28 cellular contexts compared by ENCODE assay signal in genomic region chr12:34215893-34216285, GRCh38.
"Had no signal": no experiment of that assay in that cellular context is flagged by ENCODE, and none has a peak within 500 bp of the region (broad histone marks: within the 10 kb centered on the region; RNA-seq: fewer than 3 reads in every experiment).

No MANE protein-coding gene starts in this region.

- H3K4me1 ChIP-seq: thyroid gland, upper lobe of right lung, uterus, vagina had no signal

- H3K4me3 Mint-ChIP-seq: stimulated activated effector memory CD8-positive, alpha-beta T cell treated with anti-CD3 and anti-CD28 coated beads, Interleukin-12 subunit alpha, Interleukin-12 subunit beta, amount 100 ng/mL, for 72 hours; stimulated activated memory B cell treated with anti-CD40 and anti-IgM and Interleukin-4, amounts not matched to agents 10 μg/mL and 1 μg/mL and 100 μg/mL, for 72 hours; stimulated activated naive B cell treated with anti-CD40 and anti-IgM and Interleukin-4, amounts not matched to agents 10 μg/mL and 1 μg/mL and 100 μg/mL, for 72 hours; stimulated activated naive CD8-positive, alpha-beta T cell treated with anti-CD3 and anti-CD28 coated beads, Interleukin-15, amount 100 ng/mL, for 72 hours; stimulated activated naive CD8-positive, alpha-beta T cell treated with anti-CD3 and anti-CD28 coated beads, Interleukin-15, Interleukin-2, amounts not matched to agents 100 ng/mL and 50 ng/mL, for 24 hours; type B pancreatic cell had no signal

- H3K9me3 ChIP-seq: suprapubic skin, testis, thoracic aorta, thyroid gland, tibial artery, tibial nerve, transverse colon, upper lobe of left lung, upper lobe of right lung, uterus, vagina had no signal

- H3K36me3 ChIP-seq: stomach, suprapubic skin, thoracic aorta, thyroid gland, tibial artery, tibial nerve, transverse colon, upper lobe of left lung, upper lobe of right lung, uterus, vagina had no signal

- DNase-seq: stimulated activated CD4-positive, alpha-beta T cell treated with anti-CD3 and anti-CD28 coated beads, Interleukin-2, amount 100 ng/mL, for 48 hours; stimulated activated CD4-positive, alpha-beta T cell treated with anti-CD3 and anti-CD28 coated beads, Interleukin-4, amount 100 ng/mL, for 1 hour; stimulated activated CD4-positive, alpha-beta T cell treated with anti-CD3 and anti-CD28 coated beads, Interleukin-4, amount 100 ng/mL, for 24 hours; stimulated activated CD4-positive, alpha-beta T cell treated with anti-CD3 and anti-CD28 coated beads, Interleukin-4, amount 100 ng/mL, for 4 hours; stimulated activated CD8-positive, alpha-beta memory T cell treated with anti-CD3 and anti-CD28 coated beads, Interleukin-4, amount 100 ng/mL, for 48 hours; stimulated activated naive B cell treated with anti-CD40 and anti-IgM and Interleukin-4, amounts not matched to agents 10 μg/mL and 1 μg/mL and 100 μg/mL, for 72 hours; stimulated activated naive CD4-positive, alpha-beta T cell; stimulated activated naive CD4-positive, alpha-beta T cell treated with Interleukin-2 at 50 U/mL for 16 hours; stimulated activated naive CD8-positive, alpha-beta T cell treated with anti-CD3 and anti-CD28 coated beads, Interleukin-15, amount 100 ng/mL, for 72 hours; stimulated activated naive CD8-positive, alpha-beta T cell treated with anti-CD3 and anti-CD28 coated beads, Interleukin-15, Interleukin-2, amounts not matched to agents 100 U/mL and 50 U/mL, for 24 hours; stomach; substantia nigra; testis; thyroid gland; tibial artery; transverse colon; trophoblast cell; upper lobe of left lung; upper lobe of right lung; uterus had no signal

- H3K27ac Mint-ChIP-seq: stimulated activated effector memory CD8-positive, alpha-beta T cell treated with anti-CD3 and anti-CD28 coated beads, Interleukin-12 subunit alpha, Interleukin-12 subunit beta, amount 100 ng/mL, for 72 hours; stimulated activated memory B cell treated with anti-CD40 and anti-IgM and Interleukin-4, amounts not matched to agents 10 μg/mL and 1 μg/mL and 100 μg/mL, for 72 hours; stimulated activated naive B cell treated with anti-CD40 and anti-IgM and Interleukin-4, amounts not matched to agents 10 μg/mL and 1 μg/mL and 100 μg/mL, for 72 hours; stimulated activated naive CD8-positive, alpha-beta T cell treated with anti-CD3 and anti-CD28 coated beads, Interleukin-15, Interleukin-2, amounts not matched to agents 100 ng/mL and 50 ng/mL, for 24 hours; type B pancreatic cell had no signal

- H3K4me3 ChIP-seq: stomach, suprapubic skin, testis, thoracic aorta, thyroid gland, tibial artery, tibial nerve, transverse colon, upper lobe of left lung, upper lobe of right lung, uterus, vagina had no signal

- H3K27ac ChIP-seq: stomach, suprapubic skin, testis, thoracic aorta, thyroid gland, tibial artery, tibial nerve, transverse colon, upper lobe of left lung, upper lobe of right lung, uterus, vagina had no signal

- H3K36me3 Mint-ChIP-seq: stimulated activated effector memory CD8-positive, alpha-beta T cell treated with anti-CD3 and anti-CD28 coated beads, Interleukin-12 subunit alpha, Interleukin-12 subunit beta, amount 100 ng/mL, for 72 hours had no signal

- H3K27me3 ChIP-seq: testis, thyroid gland, transverse colon, upper lobe of left lung, uterus, vagina had no signal

- H3K9me3 Mint-ChIP-seq: stimulated activated effector memory CD8-positive, alpha-beta T cell treated with anti-CD3 and anti-CD28 coated beads, Interleukin-12 subunit alpha, Interleukin-12 subunit beta, amount 100 ng/mL, for 72 hours; stimulated activated memory B cell treated with anti-CD40 and anti-IgM and Interleukin-4, amounts not matched to agents 10 μg/mL and 1 μg/mL and 100 μg/mL, for 72 hours; stimulated activated naive B cell treated with anti-CD40 and anti-IgM and Interleukin-4, amounts not matched to agents 10 μg/mL and 1 μg/mL and 100 μg/mL, for 72 hours; stimulated activated naive CD8-positive, alpha-beta T cell treated with anti-CD3 and anti-CD28 coated beads, Interleukin-15, amount 100 ng/mL, for 72 hours; stimulated activated naive CD8-positive, alpha-beta T cell treated with anti-CD3 and anti-CD28 coated beads, Interleukin-15, Interleukin-2, amounts not matched to agents 100 ng/mL and 50 ng/mL, for 24 hours; type B pancreatic cell had no signal

- ATAC-seq: stimulated activated effector memory CD8-positive, alpha-beta T cell treated with anti-CD3 and anti-CD28 coated beads, Interleukin-12 subunit alpha, Interleukin-12 subunit beta, amount 100 ng/mL, for 72 hours; stimulated activated memory B cell treated with anti-CD40 and anti-IgM and Interleukin-4, amounts not matched to agents 10 μg/mL and 1 μg/mL and 100 μg/mL, for 72 hours; stimulated activated naive B cell treated with anti-CD40 and anti-IgM and Interleukin-4, amounts not matched to agents 10 μg/mL and 1 μg/mL and 100 μg/mL, for 72 hours; stimulated activated naive CD8-positive, alpha-beta T cell treated with anti-CD3 and anti-CD28 coated beads, Interleukin-15, amount 100 ng/mL, for 72 hours; stimulated activated naive CD8-positive, alpha-beta T cell treated with anti-CD3 and anti-CD28 coated beads, Interleukin-15, Interleukin-2, amounts not matched to agents 100 U/mL and 50 U/mL, for 24 hours; upper lobe of right lung had no signal

- H3K27me3 Mint-ChIP-seq: type B pancreatic cell had no signal
